In the genomic region with DNA sequence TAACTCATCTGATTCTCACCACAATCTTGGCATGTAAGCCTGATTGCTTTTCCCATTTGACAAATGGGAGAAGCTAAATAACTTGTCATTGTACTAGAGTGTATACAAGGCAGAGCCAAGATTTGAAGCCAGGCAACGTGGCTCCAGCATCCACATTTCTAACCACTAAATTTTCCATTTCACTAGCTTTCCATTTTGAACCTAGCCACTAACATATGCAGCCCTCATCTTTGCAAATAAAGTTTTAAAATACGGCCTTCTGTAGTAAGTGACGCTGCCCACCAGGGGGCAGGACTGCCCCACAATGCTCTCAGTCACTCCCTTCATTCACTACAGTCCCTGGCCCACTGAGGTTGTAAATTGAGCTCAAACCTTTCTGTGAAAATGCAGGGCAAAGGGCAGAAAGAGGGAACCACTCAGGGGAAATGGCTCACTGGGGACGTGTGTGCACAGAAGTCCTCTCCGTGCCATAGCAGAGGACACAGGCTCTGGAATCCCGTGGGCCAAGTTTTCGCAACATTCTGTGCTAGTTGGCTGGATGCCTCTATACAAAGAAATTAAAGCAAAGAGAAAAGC, we compare ENCODE assay signal across 8 cellular contexts.
DNase-seq lines count a peak whose midpoint lies in the region; TF ChIP-seq lines count a peak whose summit lies in the region.

No MANE protein-coding gene starts in this region.

- H3K9ac ChIP-seq in MM.1S (ENCODE audit: low read length), result no peak overlapping the region

- no peaks in the 10 kb centered on the region for H3K9me3 Mint-ChIP-seq in activated naive CD4-positive, alpha-beta T cell treated with anti-CD3 and anti-CD28 coated beads, Interleukin-2, amount 10 ng/mL, durations not matched to agents 7 days and 5 days
- no peaks in the 10 kb centered on the region for H3K9me3 Mint-ChIP-seq in endothelial cell (ENCODE audit: unreplicated experiment)

- no peaks in the 10 kb centered on the region for H3K27me3 Mint-ChIP-seq in activated naive CD4-positive, alpha-beta T cell treated with anti-CD3 and anti-CD28 coated beads, Interleukin-2, amount 10 ng/mL, durations not matched to agents 7 days and 5 days
- H3K27me3 Mint-ChIP-seq in endothelial cell (ENCODE audit: unreplicated experiment), result peaks cover 2% of the 10 kb centered on the region

- DNase-seq in activated naive CD4-positive, alpha-beta T cell treated with anti-CD3 and anti-CD28 coated beads, Interleukin-2, amount 10 ng/mL, durations not matched to agents 7 days and 5 days, result peak; percentile 45
- no peak for DNase-seq in activated naive CD4-positive, alpha-beta T cell treated with Interleukin-2 at 50 U/mL for 16 hours
- peak; percentile 39 for DNase-seq in MM.1S
- peak; percentile 35 for DNase-seq in T1000 (lab: John Stamatoyannopoulos, UW)
- peak; percentile 70 for DNase-seq in endothelial cell (ENCODE audit: low spot score)
- peak; percentile 73 for DNase-seq in mesenteric fat pad (ENCODE audit: low spot score)
- peak; percentile 48 to 78 for DNase-seq in tibial artery

- no peak overlapping the region for H2AFZ ChIP-seq in MM.1S (ENCODE audit: low read length)

- CTCF ChIA-PET in activated naive CD4-positive, alpha-beta T cell treated with anti-CD3 and anti-CD28 coated beads, Interleukin-2, amount 10 ng/mL, durations not matched to agents 7 days and 5 days (lab: Charles Lee), result interaction anchor here (0.6 to 1.8 kb wide), 22 partner anchors 10 to 1344 kb away, joined by 3 to 14 read pairs (median 3); no protein-coding TSS in a partner anchor
- CTCF ChIA-PET in HEK293 (lab: Yijun Ruan, JAX), result interaction anchor here (0.5 to 3.8 kb wide), 92 partner anchors 10 to 1383 kb away, joined by 3 to 73 read pairs (median 4); a partner anchor contains a TSS

- no peaks in the 10 kb centered on the region for H3K36me3 Mint-ChIP-seq in activated naive CD4-positive, alpha-beta T cell treated with anti-CD3 and anti-CD28 coated beads, Interleukin-2, amount 10 ng/mL, durations not matched to agents 7 days and 5 days
- no peaks in the 10 kb centered on the region for H3K36me3 Mint-ChIP-seq in endothelial cell (ENCODE audit: low read depth, unreplicated experiment)

- H4K20me1 ChIP-seq in MM.1S (ENCODE audit: insufficient read depth, low read length), result no peaks in the 10 kb centered on the region

- intact Hi-C loops in tibial artery (cut with DNase I; ENCODE audit: low total_unique reads), result loop anchor here (5.0 kb wide), 2 partner anchors 171 to 561 kb away; no protein-coding TSS in a partner anchor

- H3K27me3 ChIP-seq in MM.1S (replicated peaks; ENCODE audit: insufficient read depth, low read length) (no peaks in the 10 kb centered on the region), tibial artery (no peaks in the 10 kb centered on the region)

- no peak overlapping the region for H3K4me2 ChIP-seq in MM.1S (ENCODE audit: low read depth, low read length)

- H3K36me3 ChIP-seq in HEK293 (ENCODE audit: control insufficient read depth in 2 of 2, insufficient read depth in 1 of 2, low read length in 2 of 2), result no peaks in the 10 kb centered on the region
- no peaks in the 10 kb centered on the region for H3K36me3 ChIP-seq in MM.1S (replicated peaks; ENCODE audit: insufficient read depth, low read length)
- no peaks in the 10 kb centered on the region for H3K36me3 ChIP-seq in tibial artery

- H3K4me3 Mint-ChIP-seq in activated naive CD4-positive, alpha-beta T cell treated with anti-CD3 and anti-CD28 coated beads, Interleukin-2, amount 10 ng/mL, durations not matched to agents 7 days and 5 days, result no peak overlapping the region
- H3K4me3 Mint-ChIP-seq in endothelial cell (ENCODE audit: unreplicated experiment), result no peak overlapping the region

- TF ChIP-seq CTCF in HEK293 (tag by site-specific recombination; IDR thresholded peaks at IDR 0.05) (peak; percentile 38; the same call in 1 of the 2 replicates), MM.1S (IDR thresholded peaks at IDR 0.05; ENCODE audit: low read length) (peak; percentile 93), endothelial cell (IDR thresholded peaks at IDR 0.05; ENCODE audit: unreplicated experiment) (peak; percentile 91), tibial artery (IDR thresholded peaks at IDR 0.05) (peak; percentile 94 to 95)

- H3K27ac Mint-ChIP-seq in activated naive CD4-positive, alpha-beta T cell treated with anti-CD3 and anti-CD28 coated beads, Interleukin-2, amount 10 ng/mL, durations not matched to agents 7 days and 5 days, result no peak overlapping the region
- H3K27ac Mint-ChIP-seq in endothelial cell (ENCODE audit: unreplicated experiment), result no peak overlapping the region

- POLR2A ChIA-PET in HEK293 (lab: Yijun Ruan, JAX), result interaction anchor here (1.3 kb wide), 1 partner anchor 170 kb away, joined by 6 read pairs; no protein-coding TSS in a partner anchor

- no peak overlapping the region for H3K27ac ChIP-seq in HEK293 (ENCODE audit: extremely low read depth, low read depth, low read length)
- no peak overlapping the region for H3K27ac ChIP-seq in MM.1S (ENCODE audit: low read length)
- H3K27ac ChIP-seq in tibial artery, result peak overlapping the region; percentile 26 to 45

- H3K4me1 ChIP-seq in HEK293 (ENCODE audit: control insufficient read depth, insufficient read depth, low read length), result no peaks in the 10 kb centered on the region
- no peaks in the 10 kb centered on the region for H3K4me1 ChIP-seq in MM.1S (ENCODE audit: low read length)
- H3K4me1 ChIP-seq in tibial artery, result peaks cover 0 to 18% (median 8%) of the 10 kb centered on the region in 4 donors

- H3K4me1 Mint-ChIP-seq in activated naive CD4-positive, alpha-beta T cell treated with anti-CD3 and anti-CD28 coated beads, Interleukin-2, amount 10 ng/mL, durations not matched to agents 7 days and 5 days, result no peaks in the 10 kb centered on the region
- H3K4me1 Mint-ChIP-seq in endothelial cell (ENCODE audit: unreplicated experiment), result no peaks in the 10 kb centered on the region

- H3K9me2 ChIP-seq in MM.1S (replicated peaks; ENCODE audit: insufficient read depth, low read length), result no peaks in the 10 kb centered on the region

- no peaks in the 10 kb centered on the region for H3K79me2 ChIP-seq in MM.1S (ENCODE audit: low read length)

- H3K9me3 ChIP-seq in HEK293 (ENCODE audit: control insufficient read depth, insufficient read depth, low read depth, low read length), result no peaks in the 10 kb centered on the region
- H3K9me3 ChIP-seq in MM.1S (replicated peaks; ENCODE audit: insufficient read depth, low read length), result no peaks in the 10 kb centered on the region
- peaks cover 0 to 5% (median 3%) of the 10 kb centered on the region in 3 donors for H3K9me3 ChIP-seq in tibial artery

- H3F3A ChIP-seq in MM.1S (ENCODE audit: insufficient read depth, low read length), result no peaks in the 10 kb centered on the region; the same call in 1 of the 2 replicates

- H3K4me3 ChIP-seq in HEK293 (ENCODE audit: low read depth, low read length) (no peak overlapping the region), MM.1S (ENCODE audit: low read length) (no peak overlapping the region), tibial artery (no peak overlapping the region)

TF ChIP-seq in HEK293, 187 proteins besides CTCF, POLR2A, EP300 and RAD21:
- TF ChIP-seq ZBTB21 (tag by site-specific recombination; IDR thresholded peaks at IDR 0.05), result no peak
- TF ChIP-seq ZNF654 (tag by site-specific recombination; IDR thresholded peaks at IDR 0.05; ENCODE audit: low read depth), result peak; percentile 72
- 0 out of 2 replicates have a peak, but pooled peaks have one; percentile 31 for TF ChIP-seq ZNF660 (tag by site-specific recombination; IDR thresholded peaks at IDR 0.05)

Comparison
In these comparisons a context has a peak if more than half of its experiments do, and no peak if none do; other contexts are left out.
1. H3K27ac ChIP-seq: peak in tibial artery (2 of 2); none in HEK293 (single experiment) and MM.1S (single experiment).
2. CTCF ChIP-seq: peak in every context shown above with its lines; median percentile 94 in tibial artery; 93 in MM.1S; 91 in endothelial cell; 38 in HEK293.